ENCODE assay signal across 17 cellular contexts in genomic region chr12:132502149-132502881, GRCh38. TPM values are rescaled to one million over a fixed set of nuclear protein-coding genes. Genes with fewer than 3 reads are reported as not detected.
DNase-seq lines count a peak whose midpoint lies in the region; ATAC-seq and TF ChIP-seq lines count a peak whose summit lies in the region.
"Had no signal": no experiment of that assay in that cellular context is flagged by ENCODE, and none has a peak within 500 bp of the region (broad histone marks: within the 10 kb centered on the region; RNA-seq: fewer than 3 reads in every experiment).

No MANE protein-coding gene starts in this region.

- peak overlapping the region; percentile 83 for H3K27ac Mint-ChIP-seq in central memory CD8-positive, alpha-beta T cell (ENCODE audit: low read depth)
- H3K27ac Mint-ChIP-seq: activated naive CD8-positive, alpha-beta T cell treated with anti-CD3 and anti-CD28 coated beads for 36 hours had no signal

- H3K4me3 ChIP-seq in SK-N-SH (ENCODE audit: low read depth in 2 of 2, low read length in 1 of 2): no peak overlapping the region
- H3K4me3 ChIP-seq in mucosa of descending colon: no peak overlapping the region
- H3K4me3 ChIP-seq: GM23248, prostate gland, vagina had no signal

- CTCF ChIA-PET in SK-N-SH (lab: Yijun Ruan, JAX): interaction anchor here (1.2 kb wide), 1 partner anchor 21 kb away, joined by 5 read pairs; no protein-coding TSS in a partner anchor

- H3K9ac ChIP-seq in SK-N-SH: no peak overlapping the region
- H3K9ac ChIP-seq: GM23248 had no signal

- DNase-seq in SK-N-SH: peak; percentile 82
- DNase-seq in HUDEP-2 (lab: John Stamatoyannopoulos, UW; ENCODE audit: unreplicated experiment in 76 of 76): peak in 46 of 76 experiments; percentile 17 to 72 (median 48)
- DNase-seq in central memory CD8-positive, alpha-beta T cell (ENCODE audit: low spot score in 2 of 2): no peak
- DNase-seq in mucosa of descending colon: peak in 1 of 3 donors; percentile 35
- no peak for DNase-seq in RKO (ENCODE audit: low spot score)
- no peak for DNase-seq in T-helper 2 cell
- DNase-seq: activated naive CD8-positive, alpha-beta T cell treated with anti-CD3 and anti-CD28 coated beads for 36 hours; cerebellar nuclear complex; DMS79; GM23248; NCI-H2171; stimulated activated CD4-positive, alpha-beta T cell treated with anti-CD3 and anti-CD28 coated beads, Interleukin-2, amount 100 ng/mL, for 48 hours had no signal

- WGBS in SK-N-SH (ENCODE audit: low lambda C conversion rate): 88% methylated on average over 17 of the region's 24 CpGs

- H3K9me2 ChIP-seq in SK-N-SH: no peaks in the 10 kb centered on the region

- peaks cover 98% of the 10 kb centered on the region for H4K20me1 ChIP-seq in SK-N-SH (ENCODE audit: insufficient read depth)

- H3F3A ChIP-seq in SK-N-SH (replicated peaks; ENCODE audit: insufficient read depth): no peaks in the 10 kb centered on the region

- H3K36me3 ChIP-seq in SK-N-SH (replicated peaks in 1 of 2; ENCODE audit: control insufficient read depth in 1 of 2, insufficient read depth in 2 of 2, low read length in 1 of 2): no peaks in the 10 kb centered on the region
- H3K36me3 ChIP-seq in mucosa of descending colon (ENCODE audit: low read depth): no peaks in the 10 kb centered on the region
- H3K36me3 ChIP-seq: prostate gland, vagina had no signal

- intact Hi-C loops in mucosa of descending colon (cut with DNase I, micrococcal nuclease): no loop called here

- no peak for TF ChIP-seq EP300 in SK-N-SH (IDR thresholded peaks at IDR 0.05; ENCODE audit: borderline replicate concordance in 1 of 2, low read depth in 1 of 2, low read length in 1 of 2)

- ATAC-seq in SK-N-SH treated with all-trans-retinoic acid at 6 μM for 48 hours (no peak), mucosa of descending colon (peak; percentile 52), HG03571 (IDR thresholded peaks at IDR 0.05; ENCODE audit: unreplicated experiment) (no peak)
- ATAC-seq in central memory CD8-positive, alpha-beta T cell (replicated peaks; ENCODE audit: extremely low read depth, poor library complexity, severe bottlenecking): no peak
- ATAC-seq: Panc1 had no signal

- no peaks in the 10 kb centered on the region for H3K9me3 Mint-ChIP-seq in central memory CD8-positive, alpha-beta T cell
- H3K9me3 Mint-ChIP-seq: activated naive CD8-positive, alpha-beta T cell treated with anti-CD3 and anti-CD28 coated beads for 36 hours had no signal

- POLR2A ChIA-PET in SK-N-SH (lab: Yijun Ruan, JAX): no interaction called here

- H3K27ac ChIP-seq in SK-N-SH (ENCODE audit: low read depth in 2 of 2, low read length in 1 of 2): no peak overlapping the region; a peak in 1 of 4 replicates
- H3K27ac ChIP-seq: GM23248, prostate gland, vagina had no signal

- no peak for TF ChIP-seq RAD21 in SK-N-SH (IDR thresholded peaks at IDR 0.05; ENCODE audit: low read length)

- no peaks in the 10 kb centered on the region for H3K27me3 Mint-ChIP-seq in central memory CD8-positive, alpha-beta T cell
- H3K27me3 Mint-ChIP-seq: activated naive CD8-positive, alpha-beta T cell treated with anti-CD3 and anti-CD28 coated beads for 36 hours had no signal

- peaks cover 78% of the 10 kb centered on the region for H3K79me2 ChIP-seq in SK-N-SH (ENCODE audit: insufficient read depth)

- no peak overlapping the region for H2AFZ ChIP-seq in SK-N-SH (ENCODE audit: low read depth)
- H2AFZ ChIP-seq: GM23248 had no signal

- H3K4me2 ChIP-seq in SK-N-SH: no peak overlapping the region

- no peak overlapping the region for H3K4me3 Mint-ChIP-seq in central memory CD8-positive, alpha-beta T cell
- H3K4me3 Mint-ChIP-seq: activated naive CD8-positive, alpha-beta T cell treated with anti-CD3 and anti-CD28 coated beads for 36 hours had no signal

- peaks cover 61% of the 10 kb centered on the region for H3K4me1 Mint-ChIP-seq in central memory CD8-positive, alpha-beta T cell

- H3K9me3 ChIP-seq in SK-N-SH: no peaks in the 10 kb centered on the region
- no peaks in the 10 kb centered on the region for H3K9me3 ChIP-seq in mucosa of descending colon
- H3K9me3 ChIP-seq: prostate gland, vagina had no signal

- no peaks in the 10 kb centered on the region for H3K27me3 ChIP-seq in SK-N-SH (ENCODE audit: insufficient read depth)
- H3K27me3 ChIP-seq: vagina had no signal

- no peak for TF ChIP-seq CTCF in SK-N-SH (IDR thresholded peaks at IDR 0.05)
- no peak for TF ChIP-seq CTCF in mucosa of descending colon (IDR thresholded peaks at IDR 0.05)

- H3K4me1 ChIP-seq in SK-N-SH (ENCODE audit: control insufficient read depth in 1 of 2, insufficient read depth in 2 of 2, low read depth in 1 of 2, low read length in 1 of 2): peaks cover 8 to 46% of the 10 kb centered on the region in 2 experiments; a peak in 2 of 4 replicates
- H3K4me1 ChIP-seq in mucosa of descending colon (ENCODE audit: low read depth): peaks cover 18% of the 10 kb centered on the region

- peaks cover 20% of the 10 kb centered on the region for H3K36me3 Mint-ChIP-seq in central memory CD8-positive, alpha-beta T cell (ENCODE audit: insufficient read depth)
- H3K36me3 Mint-ChIP-seq: activated naive CD8-positive, alpha-beta T cell treated with anti-CD3 and anti-CD28 coated beads for 36 hours had no signal

TF ChIP-seq in SK-N-SH, 30 proteins besides CTCF, POLR2A, EP300 and RAD21 (continues in another document):
- TF ChIP-seq, protein P1, sequence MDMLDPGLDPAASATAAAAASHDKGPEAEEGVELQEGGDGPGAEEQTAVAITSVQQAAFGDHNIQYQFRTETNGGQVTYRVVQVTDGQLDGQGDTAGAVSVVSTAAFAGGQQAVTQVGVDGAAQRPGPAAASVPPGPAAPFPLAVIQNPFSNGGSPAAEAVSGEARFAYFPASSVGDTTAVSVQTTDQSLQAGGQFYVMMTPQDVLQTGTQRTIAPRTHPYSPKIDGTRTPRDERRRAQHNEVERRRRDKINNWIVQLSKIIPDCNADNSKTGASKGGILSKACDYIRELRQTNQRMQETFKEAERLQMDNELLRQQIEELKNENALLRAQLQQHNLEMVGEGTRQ (IDR thresholded peaks at IDR 0.05; ENCODE audit: borderline replicate concordance, low read depth, low read length): no peak
- TF ChIP-seq, protein P2, sequence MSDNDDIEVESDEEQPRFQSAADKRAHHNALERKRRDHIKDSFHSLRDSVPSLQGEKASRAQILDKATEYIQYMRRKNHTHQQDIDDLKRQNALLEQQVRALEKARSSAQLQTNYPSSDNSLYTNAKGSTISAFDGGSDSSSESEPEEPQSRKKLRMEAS (IDR thresholded peaks at IDR 0.05; ENCODE audit: low read depth): no peak
- no peak for TF ChIP-seq TAF1 (IDR thresholded peaks at IDR 0.05; ENCODE audit: borderline replicate concordance, low read depth, low read length)
- TF ChIP-seq TCF12 (IDR thresholded peaks at IDR 0.05): no peak
- TF ChIP-seq, protein P3, sequence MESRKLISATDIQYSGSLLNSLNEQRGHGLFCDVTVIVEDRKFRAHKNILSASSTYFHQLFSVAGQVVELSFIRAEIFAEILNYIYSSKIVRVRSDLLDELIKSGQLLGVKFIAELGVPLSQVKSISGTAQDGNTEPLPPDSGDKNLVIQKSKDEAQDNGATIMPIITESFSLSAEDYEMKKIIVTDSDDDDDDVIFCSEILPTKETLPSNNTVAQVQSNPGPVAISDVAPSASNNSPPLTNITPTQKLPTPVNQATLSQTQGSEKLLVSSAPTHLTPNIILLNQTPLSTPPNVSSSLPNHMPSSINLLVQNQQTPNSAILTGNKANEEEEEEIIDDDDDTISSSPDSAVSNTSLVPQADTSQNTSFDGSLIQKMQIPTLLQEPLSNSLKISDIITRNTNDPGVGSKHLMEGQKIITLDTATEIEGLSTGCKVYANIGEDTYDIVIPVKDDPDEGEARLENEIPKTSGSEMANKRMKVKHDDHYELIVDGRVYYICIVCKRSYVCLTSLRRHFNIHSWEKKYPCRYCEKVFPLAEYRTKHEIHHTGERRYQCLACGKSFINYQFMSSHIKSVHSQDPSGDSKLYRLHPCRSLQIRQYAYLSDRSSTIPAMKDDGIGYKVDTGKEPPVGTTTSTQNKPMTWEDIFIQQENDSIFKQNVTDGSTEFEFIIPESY (IDR thresholded peaks at IDR 0.05; ENCODE audit: borderline replicate concordance, low read depth): no peak

TF ChIP-seq in SK-N-SH treated with all-trans-retinoic acid at 6 μM for 48 hours, 23 proteins besides CTCF, POLR2A, EP300 and RAD21 (continues in another document):
- TF ChIP-seq GLIS3 (CRISPR knock-in tag; IDR thresholded peaks at IDR 0.05): no peak
- TF ChIP-seq ZNF565 (CRISPR knock-in tag; conservative IDR thresholded peaks at IDR 0.05; ENCODE audit: low read depth): no peak
- TF ChIP-seq BACH2 (CRISPR knock-in tag; IDR thresholded peaks at IDR 0.05; ENCODE audit: borderline replicate concordance): no peak
- TF ChIP-seq TSHZ2 (CRISPR knock-in tag; IDR thresholded peaks at IDR 0.05): no peak
- TF ChIP-seq ZNF8 (CRISPR knock-in tag; IDR thresholded peaks at IDR 0.05): no peak
- no peak for TF ChIP-seq ZFP3 (CRISPR knock-in tag; IDR thresholded peaks at IDR 0.05)

RNA-seq across cellular contexts. Expression of gene FBRSL1, which starts 12.4 kb away (rescaled TPM):
- 3.3 and 5.5 TPM in 2 replicates for polyA plus RNA-seq in SK-N-SH (2012; rRNA removed)
- polyA plus RNA-seq in SK-N-SH (2012; cell fraction: cytosol; rRNA removed): 3.2 and 4.9 TPM in 2 replicates
- 29.5 and 88.3 TPM in 2 replicates for polyA plus RNA-seq in SK-N-SH (2012; cell fraction: nucleus; rRNA removed)
- total RNA-seq in mucosa of descending colon: 10 to 100 TPM; 54.7 to 68.5 (median 55.6) TPM

Comparison
In these comparisons a context has a peak if more than half of its experiments do, and no peak if none do; other contexts are left out.
1. DNase-seq: peak in SK-N-SH (single experiment) and HUDEP-2 (46 of 76); none in central memory CD8-positive, alpha-beta T cell (0 of 2), RKO (single experiment) and T-helper 2 cell (0 of 5).